8 cellular contexts compared by ENCODE assay signal in genomic region chr4:70838400-70838971, GRCh38. TPM values are rescaled to one million over a fixed set of nuclear protein-coding genes. Genes with fewer than 3 reads are reported as not detected.
DNase-seq lines count a peak whose midpoint lies in the region; ATAC-seq and TF ChIP-seq lines count a peak whose summit lies in the region.

No MANE protein-coding gene starts in this region.

- H3K27ac ChIP-seq in left ventricle myocardium inferior (replicated peaks) = peak overlapping the region; percentile 98
- H3K27ac ChIP-seq in iPS DF 6.9 (ENCODE audit: low read length) = no peak overlapping the region

- intact Hi-C loops in left ventricle myocardium inferior (cut with micrococcal nuclease) = no loop called here
- intact Hi-C loops in Right ventricle myocardium inferior (cut with DNase I) = loop anchor here (2.0 to 5.0 kb wide), 2 partner anchors 131 to 154 kb away; partner anchors contain the start of gene DCK

- H3K27me3 Mint-ChIP-seq in activated CD4-positive, alpha-beta memory T cell treated with anti-CD3 and anti-CD28 coated beads, Interleukin-2, amount 10 ng/mL, durations not matched to agents 7 days and 5 days = no peaks in the 10 kb centered on the region

- peak overlapping the region; percentile 94 for H3K4me3 ChIP-seq in left ventricle myocardium inferior
- peak overlapping the region; percentile 98 for H3K4me3 ChIP-seq in iPS DF 6.9 (ENCODE audit: low read length)

- H3K9me3 Mint-ChIP-seq in activated CD4-positive, alpha-beta memory T cell treated with anti-CD3 and anti-CD28 coated beads, Interleukin-2, amount 10 ng/mL, durations not matched to agents 7 days and 5 days = no peaks in the 10 kb centered on the region
- H3K9me3 Mint-ChIP-seq in stimulated activated effector memory CD8-positive, alpha-beta T cell treated with anti-CD3 and anti-CD28 coated beads, Interleukin-12 subunit alpha, Interleukin-12 subunit beta, amount 100 ng/mL, for 72 hours = no peaks in the 10 kb centered on the region

- H3K36me3 ChIP-seq in left ventricle myocardium inferior (peaks cover 19% of the 10 kb centered on the region), iPS DF 6.9 (ENCODE audit: control insufficient read depth, insufficient read depth, low read length) (peaks cover 5% of the 10 kb centered on the region)

- peaks cover 31% of the 10 kb centered on the region for H3K4me1 Mint-ChIP-seq in activated CD4-positive, alpha-beta memory T cell treated with anti-CD3 and anti-CD28 coated beads, Interleukin-2, amount 10 ng/mL, durations not matched to agents 7 days and 5 days
- H3K4me1 Mint-ChIP-seq in stimulated activated effector memory CD8-positive, alpha-beta T cell treated with anti-CD3 and anti-CD28 coated beads, Interleukin-12 subunit alpha, Interleukin-12 subunit beta, amount 100 ng/mL, for 72 hours = peaks cover 16% of the 10 kb centered on the region

- POLR2A ChIA-PET in activated CD4-positive, alpha-beta memory T cell treated with anti-CD3 and anti-CD28 coated beads, Interleukin-2, amount 10 ng/mL, durations not matched to agents 7 days and 5 days (lab: Charles Lee) = interaction anchor here (0.7 to 3.9 kb wide), 15 partner anchors 10 to 181 kb away, joined by 3 to 40 read pairs (median 4); partner anchors contain the start of genes DCK, MOB1B and UTP3

- TF ChIP-seq CTCF in left ventricle myocardium inferior (IDR thresholded peaks at IDR 0.05; ENCODE audit: borderline replicate concordance) = no peak

- H3K27me3 ChIP-seq in left ventricle myocardium inferior (ENCODE audit: low read depth) (no peaks in the 10 kb centered on the region), iPS DF 6.9 (ENCODE audit: control insufficient read depth, insufficient read depth, low read length) (no peaks in the 10 kb centered on the region)

- peaks cover 47% of the 10 kb centered on the region for H3K4me1 ChIP-seq in left ventricle myocardium inferior
- H3K4me1 ChIP-seq in iPS DF 6.9 (ENCODE audit: control insufficient read depth, insufficient read depth, low read length) = no peaks in the 10 kb centered on the region; the same call in 1 of the 2 replicates

- ATAC-seq in Right ventricle myocardium inferior = no peak
- no peak for ATAC-seq in stimulated activated effector memory CD8-positive, alpha-beta T cell treated with anti-CD3 and anti-CD28 coated beads, Interleukin-12 subunit alpha, Interleukin-12 subunit beta, amount 100 ng/mL, for 72 hours
- no peak for ATAC-seq in GM19035 (IDR thresholded peaks at IDR 0.05; ENCODE audit: unreplicated experiment)
- no peak for ATAC-seq in GM19395 (IDR thresholded peaks at IDR 0.05; ENCODE audit: unreplicated experiment)

- H3K4me3 Mint-ChIP-seq in activated CD4-positive, alpha-beta memory T cell treated with anti-CD3 and anti-CD28 coated beads, Interleukin-2, amount 10 ng/mL, durations not matched to agents 7 days and 5 days = peak overlapping the region; percentile 85
- peak overlapping the region; percentile 92 for H3K4me3 Mint-ChIP-seq in stimulated activated effector memory CD8-positive, alpha-beta T cell treated with anti-CD3 and anti-CD28 coated beads, Interleukin-12 subunit alpha, Interleukin-12 subunit beta, amount 100 ng/mL, for 72 hours

- peaks cover 24% of the 10 kb centered on the region for H3K36me3 Mint-ChIP-seq in activated CD4-positive, alpha-beta memory T cell treated with anti-CD3 and anti-CD28 coated beads, Interleukin-2, amount 10 ng/mL, durations not matched to agents 7 days and 5 days (ENCODE audit: low read depth)
- H3K36me3 Mint-ChIP-seq in stimulated activated effector memory CD8-positive, alpha-beta T cell treated with anti-CD3 and anti-CD28 coated beads, Interleukin-12 subunit alpha, Interleukin-12 subunit beta, amount 100 ng/mL, for 72 hours = peaks cover 58% of the 10 kb centered on the region

- CTCF ChIA-PET in activated CD4-positive, alpha-beta memory T cell treated with anti-CD3 and anti-CD28 coated beads, Interleukin-2, amount 10 ng/mL, durations not matched to agents 7 days and 5 days (lab: Charles Lee) = interaction anchor here (0.6 to 2.4 kb wide), 12 partner anchors 9 to 188 kb away, joined by 3 to 15 read pairs (median 4); partner anchors contain the start of gene MOB1B

- H3K9me3 ChIP-seq in left ventricle myocardium inferior (replicated peaks) (no peaks in the 10 kb centered on the region), iPS DF 6.9 (ENCODE audit: control insufficient read depth, insufficient read depth, low read length) (no peaks in the 10 kb centered on the region)

- WGBS in iPS DF 6.9 (ENCODE audit: insufficient coverage, insufficient read length) = no CpG with 5 or more reads among the region's 11 CpGs

- DNase-seq in left ventricle myocardium inferior (no peak), Right ventricle myocardium inferior (ENCODE audit: missing footprints) (no peak), iPS DF 6.9 (ENCODE audit: low read depth, low spot score) (no peak), SW 1271 (lab: John Stamatoyannopoulos, UW) (no peak)
- DNase-seq in activated CD4-positive, alpha-beta memory T cell treated with anti-CD3 and anti-CD28 coated beads, Interleukin-2, amount 10 ng/mL, durations not matched to agents 7 days and 5 days = no peak
- DNase-seq in stimulated activated effector memory CD8-positive, alpha-beta T cell treated with anti-CD3 and anti-CD28 coated beads, Interleukin-12 subunit alpha, Interleukin-12 subunit beta, amount 100 ng/mL, for 72 hours (ENCODE audit: low spot score in 2 of 2) = no peak

- peak overlapping the region; percentile 90 for H3K27ac Mint-ChIP-seq in activated CD4-positive, alpha-beta memory T cell treated with anti-CD3 and anti-CD28 coated beads, Interleukin-2, amount 10 ng/mL, durations not matched to agents 7 days and 5 days
- peak overlapping the region; percentile 96 for H3K27ac Mint-ChIP-seq in stimulated activated effector memory CD8-positive, alpha-beta T cell treated with anti-CD3 and anti-CD28 coated beads, Interleukin-12 subunit alpha, Interleukin-12 subunit beta, amount 100 ng/mL, for 72 hours

RNA-seq across cellular contexts. Expression of gene GRSF1, which starts 1.2 kb away (rescaled TPM):
- total RNA-seq in left ventricle myocardium inferior (108 TPM), Right ventricle myocardium inferior (96.8 TPM)
- total RNA-seq in activated CD4-positive, alpha-beta memory T cell treated with anti-CD3 and anti-CD28 coated beads, Interleukin-2, amount 10 ng/mL, durations not matched to agents 7 days and 5 days = 10 to 100 TPM; 63.5 to 63.8 TPM
